In genomic region chr1:19251305-19252196, GRCh38 we compare ENCODE assay signal across 1 cellular context.
TF ChIP-seq lines count a peak whose summit lies in the region.

TSS of gene EMC1 (minus strand) at chr1:19251524. CDS start at chr1:19251509, 15 bp downstream.
TSS of gene MRTO4 (plus strand) at chr1:19251805. CDS start at chr1:19251836, 31 bp downstream.

TF ChIP-seq in K562, 482 proteins besides CTCF, POLR2A, EP300 and RAD21 (continued from another document and continues in another):
- TF ChIP-seq CTCFL (IDR thresholded peaks at IDR 0.05; ENCODE audit: borderline replicate concordance, insufficient read depth, low read depth, low read length, poor library complexity, severe bottlenecking), result no peak
- TF ChIP-seq KLF13 (tag; IDR thresholded peaks at IDR 0.05; ENCODE audit: borderline replicate concordance, low read depth), result peak; percentile 78
- TF ChIP-seq, protein P1, sequence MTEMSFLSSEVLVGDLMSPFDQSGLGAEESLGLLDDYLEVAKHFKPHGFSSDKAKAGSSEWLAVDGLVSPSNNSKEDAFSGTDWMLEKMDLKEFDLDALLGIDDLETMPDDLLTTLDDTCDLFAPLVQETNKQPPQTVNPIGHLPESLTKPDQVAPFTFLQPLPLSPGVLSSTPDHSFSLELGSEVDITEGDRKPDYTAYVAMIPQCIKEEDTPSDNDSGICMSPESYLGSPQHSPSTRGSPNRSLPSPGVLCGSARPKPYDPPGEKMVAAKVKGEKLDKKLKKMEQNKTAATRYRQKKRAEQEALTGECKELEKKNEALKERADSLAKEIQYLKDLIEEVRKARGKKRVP (CRISPR knock-in tag; IDR thresholded peaks at IDR 0.05), result no peak; the same call in 1 of the 2 replicates
- TF ChIP-seq, protein P2, sequence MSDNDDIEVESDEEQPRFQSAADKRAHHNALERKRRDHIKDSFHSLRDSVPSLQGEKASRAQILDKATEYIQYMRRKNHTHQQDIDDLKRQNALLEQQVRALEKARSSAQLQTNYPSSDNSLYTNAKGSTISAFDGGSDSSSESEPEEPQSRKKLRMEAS (CRISPR knock-in tag; IDR thresholded peaks at IDR 0.05), result peak; percentile 96
- TF ChIP-seq TGIF2 (CRISPR knock-in tag; IDR thresholded peaks at IDR 0.05), result no peak
- TF ChIP-seq, protein P3, sequence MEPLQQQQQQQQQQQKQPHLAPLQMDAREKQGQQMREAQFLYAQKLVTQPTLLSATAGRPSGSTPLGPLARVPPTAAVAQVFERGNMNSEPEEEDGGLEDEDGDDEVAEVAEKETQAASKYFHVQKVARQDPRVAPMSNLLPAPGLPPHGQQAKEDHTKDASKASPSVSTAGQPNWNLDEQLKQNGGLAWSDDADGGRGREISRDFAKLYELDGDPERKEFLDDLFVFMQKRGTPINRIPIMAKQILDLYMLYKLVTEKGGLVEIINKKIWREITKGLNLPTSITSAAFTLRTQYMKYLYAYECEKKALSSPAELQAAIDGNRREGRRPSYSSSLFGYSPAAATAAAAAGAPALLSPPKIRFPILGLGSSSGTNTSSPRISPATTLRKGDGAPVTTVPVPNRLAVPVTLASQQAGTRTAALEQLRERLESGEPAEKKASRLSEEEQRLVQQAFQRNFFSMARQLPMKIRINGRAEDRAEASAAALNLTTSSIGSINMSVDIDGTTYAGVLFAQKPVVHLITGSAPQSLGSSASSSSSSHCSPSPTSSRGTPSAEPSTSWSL (CRISPR knock-in tag; IDR thresholded peaks at IDR 0.05; ENCODE audit: borderline replicate concordance), result no peak
- TF ChIP-seq ZNF408 (CRISPR knock-in tag; IDR thresholded peaks at IDR 0.05; ENCODE audit: low read depth), result no peak
- no peak for TF ChIP-seq STAT5B (CRISPR knock-in tag; IDR thresholded peaks at IDR 0.05)
- TF ChIP-seq PTRF (tag; IDR thresholded peaks at IDR 0.05), result no peak
- no peak for TF ChIP-seq WHSC1 (IDR thresholded peaks at IDR 0.05; ENCODE audit: low read length)
- TF ChIP-seq CREM (IDR thresholded peaks at IDR 0.05; ENCODE audit: low read depth), result peak; percentile 52; the same call in 1 of the 2 replicates
- peak; percentile 86 for TF ChIP-seq CHD2 (IDR thresholded peaks at IDR 0.05; ENCODE audit: low read depth, low read length)
- TF ChIP-seq, protein P4, sequence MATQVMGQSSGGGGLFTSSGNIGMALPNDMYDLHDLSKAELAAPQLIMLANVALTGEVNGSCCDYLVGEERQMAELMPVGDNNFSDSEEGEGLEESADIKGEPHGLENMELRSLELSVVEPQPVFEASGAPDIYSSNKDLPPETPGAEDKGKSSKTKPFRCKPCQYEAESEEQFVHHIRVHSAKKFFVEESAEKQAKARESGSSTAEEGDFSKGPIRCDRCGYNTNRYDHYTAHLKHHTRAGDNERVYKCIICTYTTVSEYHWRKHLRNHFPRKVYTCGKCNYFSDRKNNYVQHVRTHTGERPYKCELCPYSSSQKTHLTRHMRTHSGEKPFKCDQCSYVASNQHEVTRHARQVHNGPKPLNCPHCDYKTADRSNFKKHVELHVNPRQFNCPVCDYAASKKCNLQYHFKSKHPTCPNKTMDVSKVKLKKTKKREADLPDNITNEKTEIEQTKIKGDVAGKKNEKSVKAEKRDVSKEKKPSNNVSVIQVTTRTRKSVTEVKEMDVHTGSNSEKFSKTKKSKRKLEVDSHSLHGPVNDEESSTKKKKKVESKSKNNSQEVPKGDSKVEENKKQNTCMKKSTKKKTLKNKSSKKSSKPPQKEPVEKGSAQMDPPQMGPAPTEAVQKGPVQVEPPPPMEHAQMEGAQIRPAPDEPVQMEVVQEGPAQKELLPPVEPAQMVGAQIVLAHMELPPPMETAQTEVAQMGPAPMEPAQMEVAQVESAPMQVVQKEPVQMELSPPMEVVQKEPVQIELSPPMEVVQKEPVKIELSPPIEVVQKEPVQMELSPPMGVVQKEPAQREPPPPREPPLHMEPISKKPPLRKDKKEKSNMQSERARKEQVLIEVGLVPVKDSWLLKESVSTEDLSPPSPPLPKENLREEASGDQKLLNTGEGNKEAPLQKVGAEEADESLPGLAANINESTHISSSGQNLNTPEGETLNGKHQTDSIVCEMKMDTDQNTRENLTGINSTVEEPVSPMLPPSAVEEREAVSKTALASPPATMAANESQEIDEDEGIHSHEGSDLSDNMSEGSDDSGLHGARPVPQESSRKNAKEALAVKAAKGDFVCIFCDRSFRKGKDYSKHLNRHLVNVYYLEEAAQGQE (CRISPR knock-in tag; IDR thresholded peaks at IDR 0.05; ENCODE audit: low read depth), result 0 out of 2 replicates have a peak, but pooled peaks have one; percentile 78
- 0 out of 2 replicates have a peak, but pooled peaks have one; percentile 16 for TF ChIP-seq CREB3 (tag; conservative IDR thresholded peaks at IDR 0.05; ENCODE audit: low read depth)
- no peak for TF ChIP-seq TEAD2 (tag; IDR thresholded peaks at IDR 0.05)
- no peak for TF ChIP-seq TAF15 (IDR thresholded peaks at IDR 0.05; ENCODE audit: low read depth, low read length)
- 0 out of 2 replicates have a peak, but pooled peaks have one; percentile 35 for TF ChIP-seq ELF1 (tag; IDR thresholded peaks at IDR 0.05)
- TF ChIP-seq ZNF561 (CRISPR knock-in tag; conservative IDR thresholded peaks at IDR 0.05), result no peak
- peak; percentile 24; the same call in 1 of the 2 replicates for TF ChIP-seq ETS1 (conservative IDR thresholded peaks at IDR 0.05; ENCODE audit: control insufficient read depth, low read depth, low read length)
- TF ChIP-seq SAFB (IDR thresholded peaks at IDR 0.05; ENCODE audit: borderline replicate concordance, low read depth, low read length), result no peak
- TF ChIP-seq, protein P5, sequence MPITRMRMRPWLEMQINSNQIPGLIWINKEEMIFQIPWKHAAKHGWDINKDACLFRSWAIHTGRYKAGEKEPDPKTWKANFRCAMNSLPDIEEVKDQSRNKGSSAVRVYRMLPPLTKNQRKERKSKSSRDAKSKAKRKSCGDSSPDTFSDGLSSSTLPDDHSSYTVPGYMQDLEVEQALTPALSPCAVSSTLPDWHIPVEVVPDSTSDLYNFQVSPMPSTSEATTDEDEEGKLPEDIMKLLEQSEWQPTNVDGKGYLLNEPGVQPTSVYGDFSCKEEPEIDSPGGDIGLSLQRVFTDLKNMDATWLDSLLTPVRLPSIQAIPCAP (CRISPR knock-in tag; IDR thresholded peaks at IDR 0.05; ENCODE audit: borderline replicate concordance), result no peak; the same call in 1 of the 2 replicates
- TF ChIP-seq ZNF717 (CRISPR knock-in tag; IDR thresholded peaks at IDR 0.05), result no peak
- peak; percentile 65; the same call in 1 of the 2 replicates for TF ChIP-seq ZNF274 (IDR thresholded peaks at IDR 0.05; ENCODE audit: borderline replicate concordance, low read depth, low read length)
- TF ChIP-seq TCF15 (CRISPR knock-in tag; IDR thresholded peaks at IDR 0.05), result no peak
- TF ChIP-seq BRD9 (IDR thresholded peaks at IDR 0.05; ENCODE audit: low read depth, partially characterized antibody), result no peak
- TF ChIP-seq EP400 (IDR thresholded peaks at IDR 0.05), result peak; percentile 100
- TF ChIP-seq RFX5 (IDR thresholded peaks at IDR 0.05; ENCODE audit: low read depth, low read length), result peak; percentile 49; the same call in 1 of the 2 replicates
- TF ChIP-seq NFXL1 (CRISPR knock-in tag; IDR thresholded peaks at IDR 0.05), result no peak
- TF ChIP-seq RB1 (IDR thresholded peaks at IDR 0.05; ENCODE audit: low read depth), result peak; percentile 98
- TF ChIP-seq NR1H2 (CRISPR knock-in tag; IDR thresholded peaks at IDR 0.05), result no peak
- peak; percentile 89 for TF ChIP-seq ATF7 (IDR thresholded peaks at IDR 0.05)
- no peak for TF ChIP-seq ZNF778 (CRISPR knock-in tag; IDR thresholded peaks at IDR 0.05)
- TF ChIP-seq RBM25 (IDR thresholded peaks at IDR 0.05; ENCODE audit: low read depth, low read length, severe bottlenecking), result no peak
- TF ChIP-seq CCAR2 (IDR thresholded peaks at IDR 0.05; ENCODE audit: low read depth, low read length), result no peak
- TF ChIP-seq ZKSCAN1 (IDR thresholded peaks at IDR 0.05; ENCODE audit: low read depth, low read length), result no peak
- TF ChIP-seq CREBBP (IDR thresholded peaks at IDR 0.05; ENCODE audit: low read depth, low read length), result no peak
- peak; percentile 97 for TF ChIP-seq KDM5B (IDR thresholded peaks at IDR 0.05; ENCODE audit: insufficient replicate concordance, low read depth, low read length)
- no peak for TF ChIP-seq SIX5 (IDR thresholded peaks at IDR 0.05; ENCODE audit: borderline replicate concordance in 1 of 2, insufficient read depth in 1 of 2, low read depth in 1 of 2, low read length in 2 of 2)
- no peak for TF ChIP-seq DDX20 (tag; IDR thresholded peaks at IDR 0.05; ENCODE audit: low read depth)
- no peak for TF ChIP-seq ZBTB5 (IDR thresholded peaks at IDR 0.05)
- no peak for TF ChIP-seq THRAP3 (IDR thresholded peaks at IDR 0.05; ENCODE audit: borderline replicate concordance)
- no peak for TF ChIP-seq ZNF764 (CRISPR knock-in tag; IDR thresholded peaks at IDR 0.05; ENCODE audit: low read depth)
- no peak for TF ChIP-seq POLR2AphosphoS2 (IDR thresholded peaks at IDR 0.05; ENCODE audit: low read length)
- TF ChIP-seq, protein P6, sequence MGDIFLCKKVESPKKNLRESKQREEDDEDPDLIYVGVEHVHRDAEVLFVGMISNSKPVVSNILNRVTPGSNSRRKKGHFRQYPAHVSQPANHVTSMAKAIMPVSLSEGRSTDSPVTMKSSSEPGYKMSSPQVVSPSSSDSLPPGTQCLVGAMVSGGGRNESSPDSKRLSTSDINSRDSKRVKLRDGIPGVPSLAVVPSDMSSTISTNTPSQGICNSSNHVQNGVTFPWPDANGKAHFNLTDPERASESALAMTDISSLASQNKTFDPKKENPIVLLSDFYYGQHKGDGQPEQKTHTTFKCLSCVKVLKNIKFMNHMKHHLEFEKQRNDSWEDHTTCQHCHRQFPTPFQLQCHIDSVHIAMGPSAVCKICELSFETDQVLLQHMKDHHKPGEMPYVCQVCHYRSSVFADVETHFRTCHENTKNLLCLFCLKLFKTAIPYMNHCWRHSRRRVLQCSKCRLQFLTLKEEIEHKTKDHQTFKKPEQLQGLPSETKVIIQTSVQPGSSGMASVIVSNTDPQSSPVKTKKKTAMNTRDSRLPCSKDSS (IDR thresholded peaks at IDR 0.05; ENCODE audit: low read depth, partially characterized antibody), result no peak
- TF ChIP-seq TBP (optimal IDR thresholded peaks at IDR 0.05; ENCODE audit: low read depth, low read length), result peak; percentile 91
- TF ChIP-seq ZNF24 (IDR thresholded peaks at IDR 0.05), result peak; percentile 46; the same call in 1 of the 2 replicates
